In the genomic region with DNA sequence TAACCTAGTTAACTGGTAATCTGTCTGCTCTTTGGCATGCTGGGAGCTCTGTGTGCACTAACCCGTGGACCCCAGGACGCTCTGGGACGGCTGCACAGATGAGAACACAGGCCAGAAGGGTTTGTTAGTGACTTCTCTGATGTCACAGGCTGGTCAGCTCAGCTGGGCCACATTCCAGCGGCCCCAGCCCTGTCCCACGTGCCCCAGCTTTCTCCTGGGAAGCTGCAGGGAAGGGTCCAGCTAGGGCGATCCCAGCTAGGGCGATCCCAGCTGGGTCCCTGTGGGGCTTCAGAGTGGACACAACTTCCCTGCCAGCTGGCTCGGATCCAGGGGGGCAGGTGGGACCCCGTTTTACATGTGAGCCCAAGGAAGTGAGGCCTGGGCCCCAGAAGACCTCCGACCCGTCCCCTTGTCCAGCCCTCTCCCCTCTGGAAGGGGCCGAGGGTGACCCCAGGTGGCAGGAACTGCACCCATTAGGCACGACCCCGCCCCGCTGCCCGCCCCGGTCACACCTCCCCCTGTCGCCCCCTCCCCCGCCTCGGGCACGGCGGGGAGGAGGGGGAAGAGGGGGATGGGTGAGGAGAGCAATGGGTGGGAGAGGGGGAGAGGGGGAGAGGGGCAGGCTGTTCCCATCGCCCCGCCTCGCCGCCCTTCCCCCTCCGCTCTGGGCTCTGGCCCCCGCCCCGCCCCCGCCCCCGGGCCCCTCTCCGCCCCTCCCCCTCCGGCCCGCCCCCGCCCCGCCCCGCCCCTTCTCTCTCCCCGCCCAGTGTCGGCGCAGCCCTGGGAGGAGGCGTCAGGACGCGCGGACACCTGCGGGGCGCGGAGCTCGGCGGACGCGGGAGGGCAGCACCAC, we compare ENCODE assay signal across 8 cellular contexts.
DNase-seq lines count a peak whose midpoint lies in the region; ATAC-seq and TF ChIP-seq lines count a peak whose summit lies in the region.

No MANE protein-coding gene starts in this region.

- peaks cover 10% of the 10 kb centered on the region for H3K4me1 ChIP-seq in CD4-positive, alpha-beta memory T cell (ENCODE audit: insufficient read depth, low read length)
- H3K4me1 ChIP-seq in MM.1S (ENCODE audit: low read length) (peaks cover 8% of the 10 kb centered on the region), heart right ventricle (peaks cover 7 to 33% (median 25%) of the 10 kb centered on the region in 9 donors), rectal smooth muscle tissue (ENCODE audit: control insufficient read depth, insufficient read depth, low read length) (peaks cover 4% of the 10 kb centered on the region)

- peak overlapping the region in 2 of 8 donors; percentile 2 to 10 for H3K4me3 Mint-ChIP-seq in CD4-positive, alpha-beta memory T cell
- no peak overlapping the region for H3K4me3 Mint-ChIP-seq in activated CD4-positive, alpha-beta memory T cell treated with anti-CD3 and anti-CD28 coated beads, Interleukin-2, amount 10 ng/mL, durations not matched to agents 7 days and 5 days

- H3K4me2 ChIP-seq in MM.1S (ENCODE audit: low read depth, low read length), result peak overlapping the region; percentile 54; the same call in 1 of the 2 replicates

- H3K36me3 Mint-ChIP-seq in CD4-positive, alpha-beta memory T cell, result no peaks in the 10 kb centered on the region
- no peaks in the 10 kb centered on the region for H3K36me3 Mint-ChIP-seq in activated CD4-positive, alpha-beta memory T cell treated with anti-CD3 and anti-CD28 coated beads, Interleukin-2, amount 10 ng/mL, durations not matched to agents 7 days and 5 days (ENCODE audit: low read depth)

- peak in 4 of 5 donors; percentile 14 to 27 (median 20) for DNase-seq in CD4-positive, alpha-beta memory T cell
- DNase-seq in MM.1S (peak; percentile 59), heart right ventricle (peak in 1 of 2 donors; percentile 41), EL (no peak)
- DNase-seq in activated CD4-positive, alpha-beta memory T cell treated with anti-CD3 and anti-CD28 coated beads, Interleukin-2, amount 10 ng/mL, durations not matched to agents 7 days and 5 days, result peak; percentile 27

- H3K9ac ChIP-seq in MM.1S (ENCODE audit: low read length), result no peak overlapping the region
- H3K9ac ChIP-seq in rectal smooth muscle tissue (ENCODE audit: low read length), result no peak overlapping the region

- intact Hi-C loops in CD4-positive, alpha-beta memory T cell (cut with micrococcal nuclease), result no loop called here
- intact Hi-C loops in heart right ventricle (cut with DNase I), result no loop called here

- peak overlapping the region; percentile 61; the same call in 1 of the 2 replicates for H2AFZ ChIP-seq in MM.1S (ENCODE audit: low read length)

- no peaks in the 10 kb centered on the region for H3K9me2 ChIP-seq in MM.1S (replicated peaks; ENCODE audit: insufficient read depth, low read length)

- H3K27ac Mint-ChIP-seq in CD4-positive, alpha-beta memory T cell, result no peak overlapping the region
- no peak overlapping the region for H3K27ac Mint-ChIP-seq in activated CD4-positive, alpha-beta memory T cell treated with anti-CD3 and anti-CD28 coated beads, Interleukin-2, amount 10 ng/mL, durations not matched to agents 7 days and 5 days

- no peaks in the 10 kb centered on the region for H3K36me3 ChIP-seq in CD4-positive, alpha-beta memory T cell (ENCODE audit: insufficient read depth, low read length)
- H3K36me3 ChIP-seq in MM.1S (replicated peaks; ENCODE audit: insufficient read depth, low read length) (no peaks in the 10 kb centered on the region), heart right ventricle (no peaks in the 10 kb centered on the region), rectal smooth muscle tissue (ENCODE audit: control insufficient read depth, insufficient read depth, low read length) (no peaks in the 10 kb centered on the region)

- WGBS in heart right ventricle, 2 donors, result 4 to 13% methylated on average over 10 to 43 of the region's 51 CpGs

- TF ChIP-seq CTCF in MM.1S (IDR thresholded peaks at IDR 0.05; ENCODE audit: low read length) (no peak), heart right ventricle (IDR thresholded peaks at IDR 0.05) (peak in 1 of 9 donors; percentile 6)

- peaks cover 3 to 11% (median 5%) of the 10 kb centered on the region in 4 donors for H3K4me1 Mint-ChIP-seq in CD4-positive, alpha-beta memory T cell
- peaks cover 3% of the 10 kb centered on the region for H3K4me1 Mint-ChIP-seq in activated CD4-positive, alpha-beta memory T cell treated with anti-CD3 and anti-CD28 coated beads, Interleukin-2, amount 10 ng/mL, durations not matched to agents 7 days and 5 days

- CTCF ChIA-PET in CD4-positive, alpha-beta memory T cell (lab: Charles Lee; ENCODE audit: partially characterized antibody), result no interaction called here
- CTCF ChIA-PET in activated CD4-positive, alpha-beta memory T cell treated with anti-CD3 and anti-CD28 coated beads, Interleukin-2, amount 10 ng/mL, durations not matched to agents 7 days and 5 days (lab: Charles Lee), result no interaction called here

- no peaks in the 10 kb centered on the region for H3K9me3 Mint-ChIP-seq in CD4-positive, alpha-beta memory T cell
- H3K9me3 Mint-ChIP-seq in activated CD4-positive, alpha-beta memory T cell treated with anti-CD3 and anti-CD28 coated beads, Interleukin-2, amount 10 ng/mL, durations not matched to agents 7 days and 5 days, result no peaks in the 10 kb centered on the region

- no peaks in the 10 kb centered on the region for H3K79me2 ChIP-seq in MM.1S (ENCODE audit: low read length)

- H3K4me3 ChIP-seq in CD4-positive, alpha-beta memory T cell (ENCODE audit: low read length in 2 of 2), result no peak overlapping the region
- H3K4me3 ChIP-seq in MM.1S (ENCODE audit: low read length) (no peak overlapping the region; the same call in 1 of the 2 replicates), heart right ventricle (peak overlapping the region in 9 of 10 donors; percentile 40 to 59 (median 53)), rectal smooth muscle tissue (ENCODE audit: low read length) (peak overlapping the region; percentile 45)

- H3K27me3 Mint-ChIP-seq in CD4-positive, alpha-beta memory T cell, result peaks cover 8 to 14% of the 10 kb centered on the region in 2 donors
- H3K27me3 Mint-ChIP-seq in activated CD4-positive, alpha-beta memory T cell treated with anti-CD3 and anti-CD28 coated beads, Interleukin-2, amount 10 ng/mL, durations not matched to agents 7 days and 5 days, result peaks cover 22% of the 10 kb centered on the region

- peaks cover 10% of the 10 kb centered on the region for H3K27me3 ChIP-seq in CD4-positive, alpha-beta memory T cell (ENCODE audit: insufficient read depth, low read length)
- peaks cover 79% of the 10 kb centered on the region for H3K27me3 ChIP-seq in MM.1S (replicated peaks; ENCODE audit: insufficient read depth, low read length)
- peaks cover 0 to 56% (median 25%) of the 10 kb centered on the region in 7 donors for H3K27me3 ChIP-seq in heart right ventricle
- peaks cover 14% of the 10 kb centered on the region for H3K27me3 ChIP-seq in rectal smooth muscle tissue (ENCODE audit: control insufficient read depth, insufficient read depth, low read length)

- no peaks in the 10 kb centered on the region for H3K9me3 ChIP-seq in CD4-positive, alpha-beta memory T cell (ENCODE audit: control insufficient read depth in 1 of 2, low read length in 2 of 2)
- H3K9me3 ChIP-seq in MM.1S (replicated peaks; ENCODE audit: insufficient read depth, low read length), result no peaks in the 10 kb centered on the region
- H3K9me3 ChIP-seq in heart right ventricle, result no peaks in the 10 kb centered on the region

- H4K20me1 ChIP-seq in MM.1S (ENCODE audit: insufficient read depth, low read length), result no peaks in the 10 kb centered on the region

- no peak overlapping the region for H3K27ac ChIP-seq in CD4-positive, alpha-beta memory T cell (ENCODE audit: low read depth, low read length)
- H3K27ac ChIP-seq in MM.1S (ENCODE audit: low read length) (no peak overlapping the region), heart right ventricle (no peak overlapping the region), rectal smooth muscle tissue (ENCODE audit: low read depth, low read length) (no peak overlapping the region)

- peak; percentile 38 for ATAC-seq in GM19324 (IDR thresholded peaks at IDR 0.05; ENCODE audit: low FRiP score, unreplicated experiment)
- ATAC-seq in heart right ventricle, result peak; percentile 2 to 54 (median 46)
- ATAC-seq in HG03280 (IDR thresholded peaks at IDR 0.05; ENCODE audit: unreplicated experiment), result no peak

- POLR2A ChIA-PET in CD4-positive, alpha-beta memory T cell (lab: Charles Lee; ENCODE audit: partially characterized antibody), result no interaction called here
- POLR2A ChIA-PET in activated CD4-positive, alpha-beta memory T cell treated with anti-CD3 and anti-CD28 coated beads, Interleukin-2, amount 10 ng/mL, durations not matched to agents 7 days and 5 days (lab: Charles Lee), result no interaction called here

- H3F3A ChIP-seq in MM.1S (ENCODE audit: insufficient read depth, low read length), result no peaks in the 10 kb centered on the region

Comparison
In these comparisons a context has a peak if more than half of its experiments do, and no peak if none do; other contexts are left out.
1. H3K4me3 ChIP-seq: peak in heart right ventricle (9 of 10) and rectal smooth muscle tissue (single experiment); none in CD4-positive, alpha-beta memory T cell (0 of 2) and MM.1S (single experiment).